In genomic region chr12:5914387-5915149, GRCh38 we compare ENCODE assay signal across 18 cellular contexts. TPM values are rescaled to one million over a fixed set of nuclear protein-coding genes. Genes with fewer than 3 reads are reported as not detected.
"Had no signal": no experiment of that assay in that cellular context is flagged by ENCODE, and none has a peak within 500 bp of the region (broad histone marks: within the 10 kb centered on the region; RNA-seq: fewer than 3 reads in every experiment).

No MANE protein-coding gene starts in this region.

- H3K4me1 ChIP-seq: gastrocnemius medialis, left ventricle myocardium inferior, lower lobe of right lung, spleen, stomach had no signal

- H3K27me3 ChIP-seq: gastrocnemius medialis had no signal

- H3K36me3 ChIP-seq: gastrocnemius medialis, neutrophil, spleen, stomach had no signal

- H3K9me3 ChIP-seq: gastrocnemius medialis, left ventricle myocardium inferior, lower lobe of right lung, neutrophil, spleen, stomach had no signal

- DNase-seq: effector CD8-positive, alpha-beta T cell; gastrocnemius medialis; glutamatergic neuron; left ventricle myocardium inferior; lower lobe of right lung; mesenchymal stem cell; naive thymus-derived CD4-positive, alpha-beta T cell; nephron progenitor cell; posterior cingulate gyrus; spleen; stimulated activated CD4-positive, alpha-beta T cell treated with anti-CD3 and anti-CD28 coated beads, Interleukin-15, amount 100 ng/mL, for 24 hours; stimulated activated CD4-positive, alpha-beta T cell treated with anti-CD3 and anti-CD28 coated beads, Interleukin-1b, Interleukin-23, amount 100 ng/mL, for 48 hours; stimulated activated naive CD4-positive, alpha-beta T cell; stomach; substantia nigra; trophoblast cell had no signal

- H3K4me3 ChIP-seq: coronary artery, gastrocnemius medialis, left ventricle myocardium inferior, lower lobe of right lung, spleen, stomach had no signal

- H3K27ac ChIP-seq: coronary artery, gastrocnemius medialis, left ventricle myocardium inferior, lower lobe of right lung, neutrophil, spleen, stomach had no signal

RNA-seq across cellular contexts. Expression of gene ANO2, which starts 30.5 kb away (rescaled TPM):
- total RNA-seq: naive thymus-derived CD4-positive, alpha-beta T cell had no signal
